Comparison of ENCODE assay signal across 1 cellular context in the genomic region with DNA sequence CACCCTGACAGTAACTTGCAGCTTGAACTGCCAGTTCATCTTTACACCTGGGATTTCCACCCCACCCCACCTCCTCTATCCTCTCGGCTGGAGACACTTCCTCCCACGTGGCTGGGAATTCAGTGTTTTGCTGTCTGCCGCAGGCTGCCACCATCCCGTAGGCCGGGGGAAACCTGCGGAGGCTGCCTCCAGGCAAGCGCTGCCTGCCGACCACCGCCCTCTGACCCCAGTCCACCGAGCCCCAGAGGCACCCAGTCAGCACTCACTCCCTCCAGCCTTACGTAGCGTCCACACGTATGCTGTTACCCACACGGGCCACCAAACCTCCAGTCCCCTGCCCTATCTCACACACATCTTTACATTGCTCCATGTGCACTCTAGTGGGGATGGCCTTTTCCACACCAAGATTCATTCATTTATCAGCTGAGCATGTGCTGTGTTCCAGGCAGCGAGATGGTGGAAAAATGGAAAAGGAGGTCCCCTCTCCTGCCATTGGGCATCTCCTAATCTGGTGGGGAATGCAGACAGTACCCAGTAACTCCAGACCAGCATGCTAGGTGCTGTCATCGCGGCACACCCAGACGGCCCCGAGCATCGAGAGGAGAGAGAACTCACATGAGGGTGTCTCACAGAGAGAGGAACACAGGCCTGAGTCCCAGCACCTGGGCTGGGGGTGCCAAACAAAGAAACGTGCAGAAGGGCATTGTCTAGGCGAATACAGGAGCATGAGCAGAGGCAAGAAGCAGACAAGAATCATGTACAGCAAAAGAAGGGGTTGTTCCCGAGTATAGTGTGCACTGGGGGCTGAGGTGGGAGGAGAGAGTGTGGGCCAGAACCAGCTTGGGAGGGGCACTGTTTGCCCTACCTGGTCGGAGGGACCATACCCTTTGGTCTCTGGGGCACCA.
TF ChIP-seq lines count a peak whose summit lies in the region.

No MANE protein-coding gene starts in this region.

TF ChIP-seq in HEK293, 187 proteins besides CTCF, POLR2A, EP300 and RAD21 (continued from another document):
- TF ChIP-seq, protein P1, sequence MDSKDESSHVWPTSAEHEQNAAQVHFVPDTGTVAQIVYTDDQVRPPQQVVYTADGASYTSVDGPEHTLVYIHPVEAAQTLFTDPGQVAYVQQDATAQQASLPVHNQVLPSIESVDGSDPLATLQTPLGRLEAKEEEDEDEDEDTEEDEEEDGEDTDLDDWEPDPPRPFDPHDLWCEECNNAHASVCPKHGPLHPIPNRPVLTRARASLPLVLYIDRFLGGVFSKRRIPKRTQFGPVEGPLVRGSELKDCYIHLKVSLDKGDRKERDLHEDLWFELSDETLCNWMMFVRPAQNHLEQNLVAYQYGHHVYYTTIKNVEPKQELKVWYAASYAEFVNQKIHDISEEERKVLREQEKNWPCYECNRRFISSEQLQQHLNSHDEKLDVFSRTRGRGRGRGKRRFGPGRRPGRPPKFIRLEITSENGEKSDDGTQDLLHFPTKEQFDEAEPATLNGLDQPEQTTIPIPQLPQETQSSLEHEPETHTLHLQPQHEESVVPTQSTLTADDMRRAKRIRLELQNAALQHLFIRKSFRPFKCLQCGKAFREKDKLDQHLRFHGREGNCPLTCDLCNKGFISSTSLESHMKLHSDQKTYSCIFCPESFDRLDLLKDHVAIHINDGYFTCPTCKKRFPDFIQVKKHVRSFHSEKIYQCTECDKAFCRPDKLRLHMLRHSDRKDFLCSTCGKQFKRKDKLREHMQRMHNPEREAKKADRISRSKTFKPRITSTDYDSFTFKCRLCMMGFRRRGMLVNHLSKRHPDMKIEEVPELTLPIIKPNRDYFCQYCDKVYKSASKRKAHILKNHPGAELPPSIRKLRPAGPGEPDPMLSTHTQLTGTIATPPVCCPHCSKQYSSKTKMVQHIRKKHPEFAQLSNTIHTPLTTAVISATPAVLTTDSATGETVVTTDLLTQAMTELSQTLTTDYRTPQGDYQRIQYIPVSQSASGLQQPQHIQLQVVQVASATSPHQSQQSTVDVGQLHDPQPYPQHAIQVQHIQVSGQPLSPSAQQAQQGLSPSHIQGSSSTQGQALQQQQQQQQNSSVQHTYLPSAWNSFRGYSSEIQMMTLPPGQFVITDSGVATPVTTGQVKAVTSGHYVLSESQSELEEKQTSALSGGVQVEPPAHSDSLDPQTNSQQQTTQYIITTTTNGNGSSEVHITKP (tag by site-specific recombination; IDR thresholded peaks at IDR 0.05): no peak
- TF ChIP-seq ZFHX2 (tag by site-specific recombination; conservative IDR thresholded peaks at IDR 0.05) (peak; percentile 53), EGR2 (tag by site-specific recombination; IDR thresholded peaks at IDR 0.05; ENCODE audit: low read depth) (peak; percentile 79), REPIN1 (tag by site-specific recombination; IDR thresholded peaks at IDR 0.05; ENCODE audit: low read depth) (no peak)
TF ChIP-seq in HEK293: peak in this region for 3.
